ENCODE assay signal across 18 cellular contexts in the genomic region with DNA sequence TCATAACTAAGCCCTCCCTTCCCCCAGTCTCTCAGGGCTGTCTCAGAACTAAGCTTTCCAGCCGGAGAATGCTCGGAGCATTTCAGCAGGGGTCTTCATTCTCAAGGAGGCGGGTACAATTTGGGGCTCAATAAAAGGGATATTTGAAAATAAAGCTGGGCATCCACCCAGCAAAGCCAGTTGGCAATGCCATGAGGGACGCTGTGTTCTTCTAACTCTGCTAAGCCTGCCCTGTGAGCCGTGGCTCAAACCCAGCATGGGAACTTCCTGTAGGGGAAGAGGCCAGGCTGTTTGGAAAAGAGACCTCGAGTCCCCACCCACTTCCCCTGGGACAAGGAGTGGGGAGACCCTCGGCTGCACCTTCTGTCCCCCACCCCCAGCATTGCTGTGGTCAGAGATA.
DNase-seq lines count a peak whose midpoint lies in the region; ATAC-seq, FAIRE-seq and TF ChIP-seq lines count a peak whose summit lies in the region.
"Had no signal": no experiment of that assay in that cellular context is flagged by ENCODE, and none has a peak within 500 bp of the region (broad histone marks: within the 10 kb centered on the region; RNA-seq: fewer than 3 reads in every experiment).

No MANE protein-coding gene starts in this region.

- no peak overlapping the region for H2BK120ac ChIP-seq in trophoblast cell (ENCODE audit: insufficient read depth, low read length, poor library complexity)

- peak; percentile 59 to 73 for ATAC-seq in left cardiac atrium
- ATAC-seq: activated CD8-positive, alpha-beta T cell treated with anti-CD3 and anti-CD28 coated beads, Interleukin-2, amount 10 ng/mL, durations not matched to agents 7 days and 5 days; natural killer cell treated with Interleukin-12 subunit alpha and Interleukin-12 subunit beta and Interleukin-15 and Interleukin-18, amount 100 ng/mL, for 72 hours; stimulated activated effector memory CD8-positive, alpha-beta T cell treated with anti-CD3 and anti-CD28 coated beads, Interleukin-12 subunit alpha, Interleukin-12 subunit beta, amount 100 ng/mL, for 72 hours; T-cell had no signal

- FAIRE-seq in HTR-8/SVneo (lab: Jason Lieb, UNC), result no peak

- H3K4me3 ChIP-seq in BLaER1 treated with 17β-estradiol and CSF1 and Interleukin-3, amounts not matched to agents 10 nM and 100 nM, result no peak overlapping the region
- no peak overlapping the region for H3K4me3 ChIP-seq in ascending aorta
- no peak overlapping the region for H3K4me3 ChIP-seq in trophoblast cell (ENCODE audit: low read depth, low read length)
- H3K4me3 ChIP-seq: esophagus squamous epithelium, hepatocyte had no signal

- H4K20me1 ChIP-seq in BLaER1 treated with 17β-estradiol and CSF1 and Interleukin-3, amounts not matched to agents 10 nM and 100 nM, result peaks cover 0 to 76% (median 3%) of the 10 kb centered on the region in 11 experiments; a peak in 9 of 22 replicates

- peaks cover 0 to 10% (median 0%) of the 10 kb centered on the region in 11 experiments; a peak in 2 of 22 replicates for H3K36me3 ChIP-seq in BLaER1 treated with 17β-estradiol and CSF1 and Interleukin-3, amounts not matched to agents 10 nM and 100 nM
- H3K36me3 ChIP-seq in ascending aorta, result no peaks in the 10 kb centered on the region
- no peaks in the 10 kb centered on the region for H3K36me3 ChIP-seq in trophoblast cell (ENCODE audit: control insufficient read depth in 1 of 2, insufficient read depth in 2 of 2, low read length in 2 of 2)
- H3K36me3 ChIP-seq: esophagus squamous epithelium had no signal

- H2BK5ac ChIP-seq in trophoblast cell (ENCODE audit: low read depth, low read length, poor library complexity), result no peak overlapping the region

- no peaks in the 10 kb centered on the region for H3K79me2 ChIP-seq in trophoblast cell (ENCODE audit: control insufficient read depth, insufficient read depth, low read length, poor library complexity)
- H3K79me2 ChIP-seq: hepatocyte had no signal

- no peak overlapping the region for H2AFZ ChIP-seq in trophoblast cell (ENCODE audit: insufficient read depth, low read length, poor library complexity)
- H2AFZ ChIP-seq: hepatocyte had no signal

- H3K79me1 ChIP-seq in trophoblast cell (ENCODE audit: low read length), result peaks cover 10% of the 10 kb centered on the region

- peak in 1 of 2 donors; percentile 74 for DNase-seq in ascending aorta (ENCODE audit: low spot score in 2 of 2)
- no peak for DNase-seq in left cardiac atrium
- no peak for DNase-seq in osteocyte (ENCODE audit: extremely low spot score, unreplicated experiment)
- no peak for DNase-seq in trophoblast cell
- no peak for DNase-seq in HTR-8/SVneo (ENCODE audit: insufficient read length, low spot score)
- no peak for DNase-seq in DMS53 treated with DMSO at 0.1 percent for 48 hours (lab: John Stamatoyannopoulos, UW; ENCODE audit: unreplicated experiment)
- no peak for DNase-seq in LoVo (ENCODE audit: low spot score)
- DNase-seq: activated CD8-positive, alpha-beta T cell treated with anti-CD3 and anti-CD28 coated beads, Interleukin-2, amount 10 ng/mL, durations not matched to agents 7 days and 5 days; dermis blood vessel endothelial cell; esophagus squamous epithelium; NCI-H2029 treated with DMSO at 0.1 percent for 48 hours; NCI-H748 treated with DMSO at 0.1 percent for 48 hours; T-cell had no signal

- peak overlapping the region in 10 of 11 experiments; percentile 12 to 76 (median 36); a peak in 13 of 22 replicates for H3K4me2 ChIP-seq in BLaER1 treated with 17β-estradiol and CSF1 and Interleukin-3, amounts not matched to agents 10 nM and 100 nM
- no peak overlapping the region for H3K4me2 ChIP-seq in trophoblast cell (ENCODE audit: low read length)
- H3K4me2 ChIP-seq: hepatocyte had no signal

- H3K36me3 Mint-ChIP-seq in osteocyte (ENCODE audit: unreplicated experiment), result peaks cover 16% of the 10 kb centered on the region
- H3K36me3 Mint-ChIP-seq: natural killer cell treated with Interleukin-12 subunit alpha and Interleukin-12 subunit beta and Interleukin-15 and Interleukin-18, amount 100 ng/mL, for 72 hours; stimulated activated effector memory CD8-positive, alpha-beta T cell treated with anti-CD3 and anti-CD28 coated beads, Interleukin-12 subunit alpha, Interleukin-12 subunit beta, amount 100 ng/mL, for 72 hours; T-cell had no signal

- H3K23ac ChIP-seq in trophoblast cell (ENCODE audit: low read length), result no peak overlapping the region

- no peak overlapping the region for H4K91ac ChIP-seq in trophoblast cell (ENCODE audit: low read depth, low read length)

- H3K27ac Mint-ChIP-seq in osteocyte (ENCODE audit: unreplicated experiment), result peak overlapping the region; percentile 63
- H3K27ac Mint-ChIP-seq: activated CD8-positive, alpha-beta T cell treated with anti-CD3 and anti-CD28 coated beads, Interleukin-2, amount 10 ng/mL, durations not matched to agents 7 days and 5 days; activated T-helper 2 cell treated with anti-CD3 and anti-CD28 coated beads, Interferon-gamma antibody, Interleukin-2, Interleukin-4, amounts not matched to agents 10 μg/mL and 5 μg/mL and 100 μg/mL, durations not matched to agents 14 hours and 24 hours and 36 hours; natural killer cell treated with Interleukin-12 subunit alpha and Interleukin-12 subunit beta and Interleukin-15 and Interleukin-18, amount 100 ng/mL, for 72 hours; stimulated activated effector memory CD8-positive, alpha-beta T cell treated with anti-CD3 and anti-CD28 coated beads, Interleukin-12 subunit alpha, Interleukin-12 subunit beta, amount 100 ng/mL, for 72 hours; T-cell had no signal

- peaks cover 13 to 35% (median 26%) of the 10 kb centered on the region in 10 experiments for H3K4me1 ChIP-seq in BLaER1 treated with 17β-estradiol and CSF1 and Interleukin-3, amounts not matched to agents 10 nM and 100 nM
- H3K4me1 ChIP-seq in ascending aorta (peaks cover 5 to 26% of the 10 kb centered on the region in 2 donors), trophoblast cell (ENCODE audit: control insufficient read depth in 1 of 2, insufficient read depth in 2 of 2, low read length in 2 of 2) (peaks cover 11 to 20% of the 10 kb centered on the region in 2 experiments)

- TF ChIP-seq CTCF in ascending aorta (IDR thresholded peaks at IDR 0.05) (no peak), osteocyte (IDR thresholded peaks at IDR 0.05) (no peak)

- H3K27me3 ChIP-seq in BLaER1 treated with 17β-estradiol and CSF1 and Interleukin-3, amounts not matched to agents 10 nM and 100 nM, result no peaks in the 10 kb centered on the region
- H3K27me3 ChIP-seq in ascending aorta, result no peaks in the 10 kb centered on the region
- H3K27me3 ChIP-seq in trophoblast cell (ENCODE audit: insufficient read depth, low read length), result no peaks in the 10 kb centered on the region
- H3K27me3 ChIP-seq: esophagus squamous epithelium, hepatocyte had no signal

- no peaks in the 10 kb centered on the region for H3K27me3 Mint-ChIP-seq in osteocyte (ENCODE audit: unreplicated experiment)
- H3K27me3 Mint-ChIP-seq: natural killer cell treated with Interleukin-12 subunit alpha and Interleukin-12 subunit beta and Interleukin-15 and Interleukin-18, amount 100 ng/mL, for 72 hours had no signal

- no peaks in the 10 kb centered on the region for H3K9me3 ChIP-seq in BLaER1 treated with 17β-estradiol and CSF1 and Interleukin-3, amounts not matched to agents 10 nM and 100 nM (replicated peaks in 1 of 11)
- H3K9me3 ChIP-seq in ascending aorta (no peaks in the 10 kb centered on the region), trophoblast cell (ENCODE audit: insufficient read depth, low read depth, low read length) (no peaks in the 10 kb centered on the region)
- H3K9me3 ChIP-seq: esophagus squamous epithelium had no signal

- H3K4ac ChIP-seq in trophoblast cell (ENCODE audit: low read depth, low read length), result no peak overlapping the region

- no peak overlapping the region for H2AK5ac ChIP-seq in trophoblast cell (ENCODE audit: low read length)

- H4K12ac ChIP-seq in trophoblast cell (ENCODE audit: low read depth, low read length), result no peak overlapping the region

- intact Hi-C loops in ascending aorta (cut with DNase I) (no loop called here), left cardiac atrium (cut with DNase I) (no loop called here)

- no peak overlapping the region for H3K27ac ChIP-seq in BLaER1 treated with 17β-estradiol and CSF1 and Interleukin-3, amounts not matched to agents 10 nM and 100 nM
- H3K27ac ChIP-seq in ascending aorta, result peak overlapping the region; percentile 47 to 69
- H3K27ac ChIP-seq in trophoblast cell (ENCODE audit: low read depth, low read length), result no peak overlapping the region
- H3K27ac ChIP-seq: esophagus squamous epithelium, hepatocyte had no signal

- no peak overlapping the region for H2BK12ac ChIP-seq in trophoblast cell (ENCODE audit: low read length)

- no peak overlapping the region for H3K14ac ChIP-seq in trophoblast cell (ENCODE audit: low read length)

- peaks cover 54% of the 10 kb centered on the region for H3K4me1 Mint-ChIP-seq in osteocyte (ENCODE audit: unreplicated experiment)

- H3K18ac ChIP-seq in trophoblast cell (ENCODE audit: low read length), result no peak overlapping the region

- H3K4me3 Mint-ChIP-seq in osteocyte (ENCODE audit: unreplicated experiment), result no peak overlapping the region
- H3K4me3 Mint-ChIP-seq: activated CD8-positive, alpha-beta T cell treated with anti-CD3 and anti-CD28 coated beads, Interleukin-2, amount 10 ng/mL, durations not matched to agents 7 days and 5 days; natural killer cell treated with Interleukin-12 subunit alpha and Interleukin-12 subunit beta and Interleukin-15 and Interleukin-18, amount 100 ng/mL, for 72 hours; stimulated activated effector memory CD8-positive, alpha-beta T cell treated with anti-CD3 and anti-CD28 coated beads, Interleukin-12 subunit alpha, Interleukin-12 subunit beta, amount 100 ng/mL, for 72 hours; T-cell had no signal

- H3K9me3 Mint-ChIP-seq in osteocyte (ENCODE audit: unreplicated experiment), result no peaks in the 10 kb centered on the region
- H3K9me3 Mint-ChIP-seq: activated T-helper 2 cell treated with anti-CD3 and anti-CD28 coated beads, Interferon-gamma antibody, Interleukin-2, Interleukin-4, amounts not matched to agents 10 μg/mL and 5 μg/mL and 100 μg/mL, durations not matched to agents 14 hours and 24 hours and 36 hours; natural killer cell treated with Interleukin-12 subunit alpha and Interleukin-12 subunit beta and Interleukin-15 and Interleukin-18, amount 100 ng/mL, for 72 hours; stimulated activated effector memory CD8-positive, alpha-beta T cell treated with anti-CD3 and anti-CD28 coated beads, Interleukin-12 subunit alpha, Interleukin-12 subunit beta, amount 100 ng/mL, for 72 hours; T-cell had no signal

- no peak overlapping the region for H4K8ac ChIP-seq in trophoblast cell (ENCODE audit: low read depth, low read length)

- no CpG with 5 or more reads among the region's 7 CpGs for WGBS in trophoblast cell (ENCODE audit: extremely low coverage, insufficient coverage, insufficient read length)

- no peak overlapping the region for H3K9ac ChIP-seq in BLaER1 treated with 17β-estradiol and CSF1 and Interleukin-3, amounts not matched to agents 10 nM and 100 nM
- no peak overlapping the region for H3K9ac ChIP-seq in trophoblast cell (ENCODE audit: low read length)

Comparison
In these comparisons a context has a peak if more than half of its experiments do, and no peak if none do; other contexts are left out.
1. H3K27ac ChIP-seq: peak in ascending aorta (2 of 2); none in BLaER1 treated with 17β-estradiol and CSF1 and Interleukin-3, amounts not matched to agents 10 nM and 100 nM (0 of 11) and trophoblast cell (single experiment).